ENCODE assay signal across 16 cellular contexts in the genomic region with DNA sequence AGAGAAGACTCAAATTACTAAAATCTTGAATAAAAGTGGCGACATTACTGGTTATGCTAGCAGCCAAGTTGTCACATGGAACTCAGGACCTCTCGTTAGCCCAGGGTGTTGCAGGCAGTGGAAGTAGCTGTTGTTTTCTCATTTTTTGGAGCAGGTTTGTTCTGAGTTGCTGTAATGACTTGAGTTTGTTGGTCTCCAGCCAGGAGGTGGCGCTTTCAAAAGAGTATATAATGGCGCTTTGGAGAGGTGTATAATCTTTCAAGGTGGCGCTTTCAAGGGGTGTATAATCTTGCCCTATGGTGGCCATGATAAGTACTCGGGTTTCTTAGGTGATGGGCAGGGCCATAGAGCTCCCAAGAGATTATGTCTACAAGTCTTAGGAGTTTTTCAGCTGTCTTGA.
DNase-seq lines count a peak whose midpoint lies in the region; TF ChIP-seq lines count a peak whose summit lies in the region.
"Had no signal": no experiment of that assay in that cellular context is flagged by ENCODE, and none has a peak within 500 bp of the region (broad histone marks: within the 10 kb centered on the region; RNA-seq: fewer than 3 reads in every experiment).

No MANE protein-coding gene starts in this region.

- no peaks in the 10 kb centered on the region; the same call in 1 of the 2 replicates for H3K27me3 Mint-ChIP-seq in HFFc6 (ENCODE audit: insufficient read depth)
- H3K27me3 Mint-ChIP-seq in CD8-positive, alpha-beta memory T cell, result peaks cover 0 to 3% of the 10 kb centered on the region in 2 donors
- H3K27me3 Mint-ChIP-seq: IgD-negative memory B cell had no signal

- no peaks in the 10 kb centered on the region for H3K36me3 ChIP-seq in CD8-positive, alpha-beta memory T cell (ENCODE audit: insufficient read depth, low read length)
- H3K36me3 ChIP-seq: transverse colon had no signal

- CTCF ChIA-PET in CD8-positive, alpha-beta memory T cell (lab: Charles Lee), result no interaction called here

- H3K36me3 Mint-ChIP-seq in HFFc6 (ENCODE audit: low read depth), result no peaks in the 10 kb centered on the region
- peaks cover 0 to 1% (median 0%) of the 10 kb centered on the region in 3 donors for H3K36me3 Mint-ChIP-seq in CD8-positive, alpha-beta memory T cell
- H3K36me3 Mint-ChIP-seq: IgD-negative memory B cell had no signal

- TF ChIP-seq CTCF in HFFc6 (IDR thresholded peaks at IDR 0.05), result peak; percentile 48; the same call in 1 of the 2 replicates

- no peaks in the 10 kb centered on the region for H3K4me1 ChIP-seq in CD8-positive, alpha-beta memory T cell (ENCODE audit: insufficient read depth, low read length)

- no peak overlapping the region for H3K4me3 ChIP-seq in CD8-positive, alpha-beta memory T cell (ENCODE audit: low read length)
- H3K4me3 ChIP-seq: transverse colon had no signal

- peak; percentile 15 for DNase-seq in DMS 273 (lab: John Stamatoyannopoulos, UW; ENCODE audit: unreplicated experiment)
- DNase-seq in DMS 273 treated with DMSO at 0.1 percent for 48 hours (lab: John Stamatoyannopoulos, UW), result no peak
- DNase-seq in HFFc6, result no peak
- peak; percentile 54 for DNase-seq in RPMI8226
- peak; percentile 19 for DNase-seq in iPS DF 4.7 (ENCODE audit: extremely low read depth, low spot score)
- DNase-seq in DMS153 (lab: John Stamatoyannopoulos, UW), result no peak
- DNase-seq in CD8-positive, alpha-beta memory T cell, result no peak
- no peak for DNase-seq in activated CD8-positive, alpha-beta memory T cell treated with anti-CD3 and anti-CD28 coated beads, Interleukin-2, amount 50 U/mL, for 4 hours
- DNase-seq: activated T-cell treated with anti-CD3 and anti-CD28 coated beads, Interleukin-2, amount 50 U/mL, for 4 hours; aorta; effector CD4-positive, alpha-beta T cell; NCI-H2081 treated with DMSO at 0.1 percent for 48 hours; nephron progenitor cell; transverse colon had no signal

- H3K27ac Mint-ChIP-seq in HFFc6, result no peak overlapping the region
- no peak overlapping the region for H3K27ac Mint-ChIP-seq in CD8-positive, alpha-beta memory T cell
- H3K27ac Mint-ChIP-seq: IgD-negative memory B cell, nephron progenitor cell had no signal

- H3K4me1 Mint-ChIP-seq in HFFc6 (ENCODE audit: low read depth), result peaks cover 33% of the 10 kb centered on the region
- peaks cover 0 to 2% (median 0%) of the 10 kb centered on the region in 3 donors for H3K4me1 Mint-ChIP-seq in CD8-positive, alpha-beta memory T cell
- H3K4me1 Mint-ChIP-seq: IgD-negative memory B cell had no signal

- no peak overlapping the region for H3K27ac ChIP-seq in CD8-positive, alpha-beta memory T cell (ENCODE audit: low read depth, low read length)
- H3K27ac ChIP-seq: RWPE1, transverse colon had no signal

- H3K9me3 ChIP-seq in CD8-positive, alpha-beta memory T cell (ENCODE audit: low read length), result no peaks in the 10 kb centered on the region
- H3K9me3 ChIP-seq: transverse colon had no signal

- POLR2A ChIA-PET in CD8-positive, alpha-beta memory T cell (lab: Charles Lee), result no interaction called here

- no peaks in the 10 kb centered on the region for H3K9me3 Mint-ChIP-seq in HFFc6
- H3K9me3 Mint-ChIP-seq in CD8-positive, alpha-beta memory T cell, result peaks cover 0 to 6% (median 3%) of the 10 kb centered on the region in 5 donors

- no peak overlapping the region for H3K4me3 Mint-ChIP-seq in HFFc6
- H3K4me3 Mint-ChIP-seq in CD8-positive, alpha-beta memory T cell, result no peak overlapping the region
- H3K4me3 Mint-ChIP-seq: activated T-cell treated with anti-CD3 and anti-CD28 coated beads, Interleukin-2, amount 50 U/mL, for 4 hours; IgD-negative memory B cell; nephron progenitor cell had no signal

- H3K27me3 ChIP-seq in CD8-positive, alpha-beta memory T cell (ENCODE audit: insufficient read depth, low read length, poor library complexity, severe bottlenecking), result no peaks in the 10 kb centered on the region
- H3K27me3 ChIP-seq: transverse colon had no signal

Comparison
In these comparisons a context has a peak if more than half of its experiments do, and no peak if none do; other contexts are left out.
1. DNase-seq: peak in DMS 273 (single experiment), RPMI8226 (single experiment) and iPS DF 4.7 (single experiment); none in DMS 273 treated with DMSO at 0.1 percent for 48 hours (single experiment), HFFc6 (single experiment), DMS153 (single experiment), CD8-positive, alpha-beta memory T cell (0 of 5) and activated CD8-positive, alpha-beta memory T cell treated with anti-CD3 and anti-CD28 coated beads, Interleukin-2, amount 50 U/mL, for 4 hours (single experiment).